Comparison of ENCODE assay signal across 16 cellular contexts in the genomic region with DNA sequence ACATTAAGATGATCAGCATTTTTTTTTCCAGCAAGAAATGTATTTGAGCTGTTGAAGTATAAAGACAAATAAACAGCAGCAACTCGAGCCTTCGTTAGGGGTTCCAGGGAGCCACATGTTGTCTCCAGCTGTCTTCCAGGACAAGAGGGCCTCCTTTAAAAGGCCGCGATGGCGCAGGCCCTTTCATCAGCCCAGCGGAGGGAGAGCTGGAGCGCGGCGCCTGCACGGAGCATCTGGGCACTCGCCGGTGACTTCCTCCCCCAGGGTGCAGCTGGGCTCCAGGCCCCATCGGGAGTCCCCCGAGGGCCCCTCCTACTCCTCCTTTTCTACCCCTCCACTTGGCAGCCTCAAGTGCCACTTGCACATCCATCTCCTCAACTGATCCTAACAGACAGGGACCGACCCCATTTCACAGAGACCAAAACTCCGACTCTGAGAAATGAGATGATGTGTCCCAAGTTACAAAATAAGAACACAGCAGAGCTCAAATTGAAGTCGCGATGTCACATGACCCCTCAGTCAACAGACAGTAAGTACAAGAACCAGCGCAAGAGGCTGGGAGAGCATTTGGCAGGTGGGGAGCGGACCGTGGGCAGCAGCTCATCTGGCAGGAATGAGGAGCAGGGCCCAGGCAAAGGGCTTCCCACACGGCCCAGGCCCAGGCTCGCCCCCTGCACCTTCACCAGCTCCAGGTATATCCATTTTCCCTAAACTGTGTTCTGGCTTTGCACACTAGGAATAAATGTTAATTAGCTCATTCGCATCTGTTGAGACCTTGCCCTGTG. TPM values are rescaled to one million over a fixed set of nuclear protein-coding genes. Genes with fewer than 3 reads are reported as not detected.
DNase-seq lines count a peak whose midpoint lies in the region; TF ChIP-seq lines count a peak whose summit lies in the region.
"Had no signal": no experiment of that assay in that cellular context is flagged by ENCODE, and none has a peak within 500 bp of the region (broad histone marks: within the 10 kb centered on the region; RNA-seq: fewer than 3 reads in every experiment).

No MANE protein-coding gene starts in this region.

- no peak overlapping the region for H3K23ac ChIP-seq in H9 (ENCODE audit: insufficient read length, low read depth, low read length)

- no peak overlapping the region for H2BK120ac ChIP-seq in H9 (ENCODE audit: low read depth, low read length, poor library complexity, severe bottlenecking)

- H2AFZ ChIP-seq in H9 (ENCODE audit: low read length): no peak overlapping the region

- H3K36me3 Mint-ChIP-seq in glutamatergic neuron (ENCODE audit: unreplicated experiment): no peaks in the 10 kb centered on the region
- no peaks in the 10 kb centered on the region; a peak in 1 of 7 replicates for H3K36me3 Mint-ChIP-seq in H9 (ENCODE audit: insufficient read depth in 1 of 3, low read depth in 3 of 3)

- TF ChIP-seq CTCF in HEK293 (tag by site-specific recombination; IDR thresholded peaks at IDR 0.05): no peak
- TF ChIP-seq CTCF in glutamatergic neuron (IDR thresholded peaks at IDR 0.05; ENCODE audit: partially characterized antibody, unreplicated experiment): no peak
- no peak for TF ChIP-seq CTCF in H9 (conservative IDR thresholded peaks at IDR 0.05)

- H3K4me3 ChIP-seq in HEK293 (ENCODE audit: low read depth, low read length): no peak overlapping the region
- H3K4me3 ChIP-seq: colonic mucosa, heart right ventricle, suprapubic skin had no signal

- no peaks in the 10 kb centered on the region for H3K27me3 ChIP-seq in H9 (ENCODE audit: insufficient read depth, low read length)
- H3K27me3 ChIP-seq: colonic mucosa, neutrophil, suprapubic skin had no signal

- no peak overlapping the region for H3K14ac ChIP-seq in H9 (ENCODE audit: insufficient read depth, low read length)

- no peak overlapping the region for H2BK5ac ChIP-seq in H9 (ENCODE audit: insufficient read length, low read length)

- POLR2A ChIA-PET in HEK293 (lab: Yijun Ruan, JAX): interaction anchor here (0.9 kb wide), 1 partner anchor 30 kb away, joined by 3 read pairs; no protein-coding TSS in a partner anchor

- H3K9me3 ChIP-seq in HEK293 (ENCODE audit: control insufficient read depth, insufficient read depth, low read depth, low read length): no peaks in the 10 kb centered on the region
- no peaks in the 10 kb centered on the region for H3K9me3 ChIP-seq in H9 (ENCODE audit: control insufficient read depth, low read depth, low read length)
- H3K9me3 ChIP-seq: colonic mucosa, heart right ventricle, neutrophil, suprapubic skin had no signal

- H3K4me2 ChIP-seq in H9 (ENCODE audit: insufficient read depth, insufficient read length, low read length): no peak overlapping the region

- H3K18ac ChIP-seq in H9 (ENCODE audit: insufficient read length, low read depth, low read length): no peak overlapping the region

- no peak overlapping the region for H2BK12ac ChIP-seq in H9 (ENCODE audit: insufficient read length, low read depth, low read length)

- no peaks in the 10 kb centered on the region for H3K79me2 ChIP-seq in H9 (ENCODE audit: insufficient read depth, low read length)

- H2BK15ac ChIP-seq in H9 (ENCODE audit: low read depth, low read length): no peak overlapping the region

- H4K91ac ChIP-seq in H9 (ENCODE audit: insufficient read length, low read depth, low read length): no peak overlapping the region

- H3K9ac ChIP-seq in H9 (ENCODE audit: extremely low read depth, insufficient read length, low read length): no peak overlapping the region

- H3K27ac Mint-ChIP-seq in glutamatergic neuron (ENCODE audit: unreplicated experiment) (no peak overlapping the region), H9 (no peak overlapping the region)

- H3K9me3 Mint-ChIP-seq in glutamatergic neuron (ENCODE audit: unreplicated experiment): peaks cover 2% of the 10 kb centered on the region
- H3K9me3 Mint-ChIP-seq in H9: no peaks in the 10 kb centered on the region

- H3K27ac ChIP-seq in HEK293 (ENCODE audit: extremely low read depth, low read depth, low read length): no peak overlapping the region
- H3K27ac ChIP-seq in H9 (ENCODE audit: insufficient read length, low read depth, low read length): no peak overlapping the region
- H3K27ac ChIP-seq: colonic mucosa, epithelial cell of prostate, heart right ventricle, neutrophil, suprapubic skin had no signal

- no peak overlapping the region for H2BK20ac ChIP-seq in H9 (ENCODE audit: low read depth, low read length, poor library complexity, severe bottlenecking)

- WGBS in H9 (ENCODE audit: extremely low coverage, insufficient read length, low lambda C conversion rate): no CpG with 5 or more reads among the region's 24 CpGs

- no peaks in the 10 kb centered on the region for H4K20me1 ChIP-seq in H9 (ENCODE audit: control insufficient read depth, insufficient read depth, insufficient read length)

- no peak overlapping the region for H3K56ac ChIP-seq in H9 (ENCODE audit: insufficient read length, low read depth, low read length)

- H4K5ac ChIP-seq in H9 (ENCODE audit: insufficient read length, low read depth, low read length): no peak overlapping the region

- H3K23me2 ChIP-seq in H9 (ENCODE audit: insufficient read length, low read depth, low read length, poor library complexity, severe bottlenecking): no peaks in the 10 kb centered on the region

- H3K4ac ChIP-seq in H9 (ENCODE audit: low read depth, low read length): no peak overlapping the region

- H3K36me3 ChIP-seq in HEK293 (ENCODE audit: control insufficient read depth in 2 of 2, insufficient read depth in 1 of 2, low read length in 2 of 2): no peaks in the 10 kb centered on the region
- H3K36me3 ChIP-seq: colonic mucosa, heart right ventricle, neutrophil, suprapubic skin had no signal

- H3K4me1 Mint-ChIP-seq in glutamatergic neuron (ENCODE audit: low read depth, unreplicated experiment): peaks cover 26% of the 10 kb centered on the region
- peaks cover 0 to 22% of the 10 kb centered on the region in 2 experiments; a peak in 2 of 4 replicates for H3K4me1 Mint-ChIP-seq in H9

- DNase-seq in COLO668 (lab: John Stamatoyannopoulos, UW; ENCODE audit: unreplicated experiment): peak; percentile 28
- peak; percentile 45 for DNase-seq in NCI-H446 treated with DMSO at 0.1 percent for 48 hours (lab: John Stamatoyannopoulos, UW)
- DNase-seq in fibroblast of gingiva (ENCODE audit: low read depth): peak; percentile 33
- no peak for DNase-seq in midbrain (lab: John Stamatoyannopoulos, UW)
- DNase-seq in glutamatergic neuron: no peak
- no peak for DNase-seq in H9
- no peak for DNase-seq in NCI-H226
- DNase-seq: activated CD4-positive, alpha-beta T cell treated with anti-CD3 and anti-CD28 coated beads for 1 hour; activated gamma-delta T cell treated with Interleukin-2 at 50 U/mL for 16 hours; AML-193; colonic mucosa; heart right ventricle had no signal

- H3K79me1 ChIP-seq in H9 (ENCODE audit: insufficient read depth, low read depth, low read length, poor library complexity, severe bottlenecking): no peaks in the 10 kb centered on the region

- H2AK5ac ChIP-seq in H9 (ENCODE audit: insufficient read length, low read length): no peak overlapping the region

- H3K27me3 Mint-ChIP-seq in glutamatergic neuron (ENCODE audit: unreplicated experiment): peaks cover 10% of the 10 kb centered on the region
- H3K27me3 Mint-ChIP-seq in H9 (ENCODE audit: low read depth): peaks cover 7% of the 10 kb centered on the region

- CTCF ChIA-PET in HEK293 (lab: Yijun Ruan, JAX): interaction anchor here (0.8 to 1.7 kb wide), 3 partner anchors 9 to 38 kb away, joined by 5 to 9 read pairs (median 5); no protein-coding TSS in a partner anchor

- no peak overlapping the region for H3K4me3 Mint-ChIP-seq in glutamatergic neuron (ENCODE audit: unreplicated experiment)
- H3K4me3 Mint-ChIP-seq in H9: no peak overlapping the region

- H3T11ph ChIP-seq in H9 (ENCODE audit: low read length): no peak overlapping the region

- peaks cover 12% of the 10 kb centered on the region for H3K4me1 ChIP-seq in HEK293 (ENCODE audit: control insufficient read depth, insufficient read depth, low read length)
- H3K4me1 ChIP-seq in H9 (ENCODE audit: insufficient read depth, low read length): no peaks in the 10 kb centered on the region
- H3K4me1 ChIP-seq: colonic mucosa had no signal

- H4K8ac ChIP-seq in H9 (replicated peaks; ENCODE audit: insufficient read length, low read depth, low read length): no peak overlapping the region

TF ChIP-seq in HEK293, 187 proteins besides CTCF, POLR2A, EP300 and RAD21:
- TF ChIP-seq ZNF664 (tag by site-specific recombination; IDR thresholded peaks at IDR 0.05) (peak; percentile 44; the same call in 1 of the 2 replicates), ZFHX2 (tag by site-specific recombination; conservative IDR thresholded peaks at IDR 0.05) (peak; percentile 55), EGR2 (tag by site-specific recombination; IDR thresholded peaks at IDR 0.05; ENCODE audit: low read depth) (peak; percentile 40), ZIC2 (tag by site-specific recombination; IDR thresholded peaks at IDR 0.05) (peak; percentile 56), ZNF529 (tag by site-specific recombination; IDR thresholded peaks at IDR 0.05; ENCODE audit: insufficient replicate concordance) (no peak), ZNF341 (tag by site-specific recombination; IDR thresholded peaks at IDR 0.05; ENCODE audit: low read depth) (0 out of 2 replicates have a peak, but pooled peaks have one; percentile 15), GLIS1 (tag by site-specific recombination; IDR thresholded peaks at IDR 0.05) (peak; percentile 43)
- TF ChIP-seq, protein P1, sequence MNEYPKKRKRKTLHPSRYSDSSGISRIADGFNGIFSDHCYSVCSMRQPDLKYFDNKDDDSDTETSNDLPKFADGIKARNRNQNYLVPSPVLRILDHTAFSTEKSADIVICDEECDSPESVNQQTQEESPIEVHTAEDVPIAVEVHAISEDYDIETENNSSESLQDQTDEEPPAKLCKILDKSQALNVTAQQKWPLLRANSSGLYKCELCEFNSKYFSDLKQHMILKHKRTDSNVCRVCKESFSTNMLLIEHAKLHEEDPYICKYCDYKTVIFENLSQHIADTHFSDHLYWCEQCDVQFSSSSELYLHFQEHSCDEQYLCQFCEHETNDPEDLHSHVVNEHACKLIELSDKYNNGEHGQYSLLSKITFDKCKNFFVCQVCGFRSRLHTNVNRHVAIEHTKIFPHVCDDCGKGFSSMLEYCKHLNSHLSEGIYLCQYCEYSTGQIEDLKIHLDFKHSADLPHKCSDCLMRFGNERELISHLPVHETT (tag by site-specific recombination; IDR thresholded peaks at IDR 0.05): no peak

RNA-seq across cellular contexts. Expression of gene SCUBE1, which starts 34.5 kb away (rescaled TPM):
- total RNA-seq in glutamatergic neuron (ENCODE audit: unreplicated experiment) (25.8 TPM), H9 (2021) (1.2 and 1.4 TPM in 2 replicates)

Comparison
In these comparisons a context has a peak if more than half of its experiments do, and no peak if none do; other contexts are left out.
1. DNase-seq: peak in COLO668 (single experiment), NCI-H446 treated with DMSO at 0.1 percent for 48 hours (single experiment) and fibroblast of gingiva (single experiment); none in midbrain (single experiment), glutamatergic neuron (single experiment), H9 (single experiment) and NCI-H226 (single experiment).
2. RNA of gene SCUBE1, which starts 34.5 kb away (total RNA-seq): 25.8 TPM in glutamatergic neuron (single experiment); 1.2 to 1.4 TPM in H9; every median in the first group is over 10 times any median in the second.